2 cellular contexts compared by ENCODE assay signal in the genomic region with DNA sequence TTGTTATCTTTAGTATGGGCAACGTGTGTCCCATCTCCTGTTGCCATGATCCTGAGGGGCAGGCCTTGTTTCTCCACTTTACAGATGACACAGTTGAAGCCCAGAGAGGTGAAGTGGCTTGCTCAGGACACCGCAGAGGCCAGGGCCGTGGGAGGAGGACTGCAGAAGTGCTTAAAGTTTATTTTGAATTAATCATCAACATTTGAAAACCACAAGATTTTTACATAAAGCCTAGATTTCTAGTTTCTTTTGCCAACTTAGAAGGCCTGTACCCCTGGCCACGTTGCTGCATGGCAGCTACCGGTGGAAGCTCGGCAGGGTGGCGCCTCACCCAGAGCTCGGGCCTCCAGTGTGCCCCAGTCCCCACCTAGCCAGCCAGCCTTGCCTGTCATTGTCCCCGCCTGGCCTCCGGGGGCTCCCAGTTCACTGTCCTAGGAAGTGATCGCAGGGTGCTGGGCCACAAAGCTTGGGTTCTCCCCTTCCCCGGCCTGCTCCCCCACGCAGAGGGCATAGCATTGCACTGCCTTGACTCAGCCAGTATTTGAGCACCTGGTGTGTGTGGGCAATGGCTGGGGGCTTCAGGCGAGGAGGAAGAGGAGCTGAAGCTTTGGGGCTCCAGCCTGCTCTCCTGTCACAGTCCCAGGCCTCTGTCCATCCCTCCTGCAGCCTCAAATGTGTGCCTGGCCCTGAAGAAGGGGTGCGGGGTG.
A peak's percentile ranks its signal among the peaks of the same experiment; 100 is the strongest.
TF ChIP-seq lines count a peak whose summit lies in the region.

No MANE protein-coding gene starts in this region.

TF ChIP-seq in HCT116, 20 proteins besides CTCF, POLR2A, EP300 and RAD21:
- TF ChIP-seq, protein P1, sequence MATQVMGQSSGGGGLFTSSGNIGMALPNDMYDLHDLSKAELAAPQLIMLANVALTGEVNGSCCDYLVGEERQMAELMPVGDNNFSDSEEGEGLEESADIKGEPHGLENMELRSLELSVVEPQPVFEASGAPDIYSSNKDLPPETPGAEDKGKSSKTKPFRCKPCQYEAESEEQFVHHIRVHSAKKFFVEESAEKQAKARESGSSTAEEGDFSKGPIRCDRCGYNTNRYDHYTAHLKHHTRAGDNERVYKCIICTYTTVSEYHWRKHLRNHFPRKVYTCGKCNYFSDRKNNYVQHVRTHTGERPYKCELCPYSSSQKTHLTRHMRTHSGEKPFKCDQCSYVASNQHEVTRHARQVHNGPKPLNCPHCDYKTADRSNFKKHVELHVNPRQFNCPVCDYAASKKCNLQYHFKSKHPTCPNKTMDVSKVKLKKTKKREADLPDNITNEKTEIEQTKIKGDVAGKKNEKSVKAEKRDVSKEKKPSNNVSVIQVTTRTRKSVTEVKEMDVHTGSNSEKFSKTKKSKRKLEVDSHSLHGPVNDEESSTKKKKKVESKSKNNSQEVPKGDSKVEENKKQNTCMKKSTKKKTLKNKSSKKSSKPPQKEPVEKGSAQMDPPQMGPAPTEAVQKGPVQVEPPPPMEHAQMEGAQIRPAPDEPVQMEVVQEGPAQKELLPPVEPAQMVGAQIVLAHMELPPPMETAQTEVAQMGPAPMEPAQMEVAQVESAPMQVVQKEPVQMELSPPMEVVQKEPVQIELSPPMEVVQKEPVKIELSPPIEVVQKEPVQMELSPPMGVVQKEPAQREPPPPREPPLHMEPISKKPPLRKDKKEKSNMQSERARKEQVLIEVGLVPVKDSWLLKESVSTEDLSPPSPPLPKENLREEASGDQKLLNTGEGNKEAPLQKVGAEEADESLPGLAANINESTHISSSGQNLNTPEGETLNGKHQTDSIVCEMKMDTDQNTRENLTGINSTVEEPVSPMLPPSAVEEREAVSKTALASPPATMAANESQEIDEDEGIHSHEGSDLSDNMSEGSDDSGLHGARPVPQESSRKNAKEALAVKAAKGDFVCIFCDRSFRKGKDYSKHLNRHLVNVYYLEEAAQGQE (IDR thresholded peaks at IDR 0.05; ENCODE audit: low read depth): no peak
- no peak for TF ChIP-seq CBX3 (IDR thresholded peaks at IDR 0.05; ENCODE audit: low read depth)
- no peak for TF ChIP-seq EZH2phosphoT487 (IDR thresholded peaks at IDR 0.05; ENCODE audit: borderline replicate concordance)
- no peak for TF ChIP-seq FOSL1 (IDR thresholded peaks at IDR 0.05; ENCODE audit: low read depth)
- no peak for TF ChIP-seq YY1 (IDR thresholded peaks at IDR 0.05; ENCODE audit: extremely low read depth, insufficient replicate concordance, low read depth, low read length)
- no peak for TF ChIP-seq SRF (IDR thresholded peaks at IDR 0.05; ENCODE audit: low read depth)
- no peak for TF ChIP-seq EZH2 (IDR thresholded peaks at IDR 0.05)
- TF ChIP-seq SIN3A (IDR thresholded peaks at IDR 0.05; ENCODE audit: low read depth): no peak

TF ChIP-seq in K562, 482 proteins besides CTCF, POLR2A, EP300 and RAD21:
- TF ChIP-seq E2F3 (CRISPR knock-in tag; IDR thresholded peaks at IDR 0.05) (no peak), PPARD (CRISPR knock-in tag; IDR thresholded peaks at IDR 0.05) (no peak), ZNF766 (CRISPR knock-in tag; conservative IDR thresholded peaks at IDR 0.05) (no peak), TAF1 (IDR thresholded peaks at IDR 0.05; ENCODE audit: control insufficient read depth, extremely low read depth, insufficient read depth, low read length, severe bottlenecking) (no peak), POLR2G (IDR thresholded peaks at IDR 0.05; ENCODE audit: low read depth, low read length) (peak; percentile 61), LCOR (CRISPR knock-in tag; IDR thresholded peaks at IDR 0.05) (no peak), PHF8 (IDR thresholded peaks at IDR 0.05; ENCODE audit: borderline replicate concordance, low read length) (no peak), ZNF324 (CRISPR knock-in tag; IDR thresholded peaks at IDR 0.05) (no peak), GABPB2 (CRISPR knock-in tag; conservative IDR thresholded peaks at IDR 0.05) (no peak), SRSF7 (optimal IDR thresholded peaks at IDR 0.05; ENCODE audit: low read depth, low read length) (no peak), TAF7 (tag; IDR thresholded peaks at IDR 0.05) (no peak), IFI16 (CRISPR knock-in tag; IDR thresholded peaks at IDR 0.05) (no peak), ZNF668 (CRISPR knock-in tag; IDR thresholded peaks at IDR 0.05) (no peak), SMARCE1 (IDR thresholded peaks at IDR 0.05) (no peak), HCFC1 (IDR thresholded peaks at IDR 0.05; ENCODE audit: low read depth, low read length) (no peak), RBFOX2 (IDR thresholded peaks at IDR 0.05; ENCODE audit: low read depth, low read length) (peak; percentile 45), FOXP1 (CRISPR knock-in tag; IDR thresholded peaks at IDR 0.05) (no peak), NRF1 (conservative IDR thresholded peaks at IDR 0.05 in 1 of 2, IDR thresholded peaks at IDR 0.05 in 1 of 2) (no peak), GATAD2A (IDR thresholded peaks at IDR 0.05) (no peak), U2AF1 (optimal IDR thresholded peaks at IDR 0.05; ENCODE audit: low read depth, low read length) (no peak), NFRKB (IDR thresholded peaks at IDR 0.05; ENCODE audit: low read depth) (no peak), ZFP36 (IDR thresholded peaks at IDR 0.05; ENCODE audit: low read depth, low read length, partially characterized antibody) (peak; percentile 50), ZNF75A (CRISPR knock-in tag; IDR thresholded peaks at IDR 0.05) (no peak), HNRNPK (IDR thresholded peaks at IDR 0.05; ENCODE audit: low read depth, low read length, poor library complexity, severe bottlenecking) (no peak), ZFX (CRISPR knock-in tag; IDR thresholded peaks at IDR 0.05) (0 out of 2 replicates have a peak, but pooled peaks have one; percentile 12), POLR2AphosphoS2 (IDR thresholded peaks at IDR 0.05; ENCODE audit: low read length) (no peak), MCM7 (IDR thresholded peaks at IDR 0.05) (no peak), ERF (CRISPR knock-in tag; IDR thresholded peaks at IDR 0.05) (no peak)
- TF ChIP-seq, protein P2, sequence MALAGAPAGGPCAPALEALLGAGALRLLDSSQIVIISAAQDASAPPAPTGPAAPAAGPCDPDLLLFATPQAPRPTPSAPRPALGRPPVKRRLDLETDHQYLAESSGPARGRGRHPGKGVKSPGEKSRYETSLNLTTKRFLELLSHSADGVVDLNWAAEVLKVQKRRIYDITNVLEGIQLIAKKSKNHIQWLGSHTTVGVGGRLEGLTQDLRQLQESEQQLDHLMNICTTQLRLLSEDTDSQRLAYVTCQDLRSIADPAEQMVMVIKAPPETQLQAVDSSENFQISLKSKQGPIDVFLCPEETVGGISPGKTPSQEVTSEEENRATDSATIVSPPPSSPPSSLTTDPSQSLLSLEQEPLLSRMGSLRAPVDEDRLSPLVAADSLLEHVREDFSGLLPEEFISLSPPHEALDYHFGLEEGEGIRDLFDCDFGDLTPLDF (CRISPR knock-in tag; IDR thresholded peaks at IDR 0.05): no peak
- TF ChIP-seq, protein P3, sequence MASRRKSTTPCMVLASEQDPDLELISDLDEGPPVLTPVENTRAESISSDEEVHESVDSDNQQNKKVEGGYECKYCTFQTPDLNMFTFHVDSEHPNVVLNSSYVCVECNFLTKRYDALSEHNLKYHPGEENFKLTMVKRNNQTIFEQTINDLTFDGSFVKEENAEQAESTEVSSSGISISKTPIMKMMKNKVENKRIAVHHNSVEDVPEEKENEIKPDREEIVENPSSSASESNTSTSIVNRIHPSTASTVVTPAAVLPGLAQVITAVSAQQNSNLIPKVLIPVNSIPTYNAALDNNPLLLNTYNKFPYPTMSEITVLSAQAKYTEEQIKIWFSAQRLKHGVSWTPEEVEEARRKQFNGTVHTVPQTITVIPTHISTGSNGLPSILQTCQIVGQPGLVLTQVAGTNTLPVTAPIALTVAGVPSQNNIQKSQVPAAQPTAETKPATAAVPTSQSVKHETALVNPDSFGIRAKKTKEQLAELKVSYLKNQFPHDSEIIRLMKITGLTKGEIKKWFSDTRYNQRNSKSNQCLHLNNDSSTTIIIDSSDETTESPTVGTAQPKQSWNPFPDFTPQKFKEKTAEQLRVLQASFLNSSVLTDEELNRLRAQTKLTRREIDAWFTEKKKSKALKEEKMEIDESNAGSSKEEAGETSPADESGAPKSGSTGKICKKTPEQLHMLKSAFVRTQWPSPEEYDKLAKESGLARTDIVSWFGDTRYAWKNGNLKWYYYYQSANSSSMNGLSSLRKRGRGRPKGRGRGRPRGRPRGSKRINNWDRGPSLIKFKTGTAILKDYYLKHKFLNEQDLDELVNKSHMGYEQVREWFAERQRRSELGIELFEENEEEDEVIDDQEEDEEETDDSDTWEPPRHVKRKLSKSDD (conservative IDR thresholded peaks at IDR 0.05; ENCODE audit: low read length): no peak
- TF ChIP-seq, protein P4, sequence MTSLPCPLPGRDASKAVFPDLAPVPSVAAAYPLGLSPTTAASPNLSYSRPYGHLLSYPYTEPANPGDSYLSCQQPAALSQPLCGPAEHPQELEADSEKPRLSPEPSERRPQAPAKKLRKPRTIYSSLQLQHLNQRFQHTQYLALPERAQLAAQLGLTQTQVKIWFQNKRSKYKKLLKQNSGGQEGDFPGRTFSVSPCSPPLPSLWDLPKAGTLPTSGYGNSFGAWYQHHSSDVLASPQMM (CRISPR knock-in tag; IDR thresholded peaks at IDR 0.05): no peak
- TF ChIP-seq, protein P5, sequence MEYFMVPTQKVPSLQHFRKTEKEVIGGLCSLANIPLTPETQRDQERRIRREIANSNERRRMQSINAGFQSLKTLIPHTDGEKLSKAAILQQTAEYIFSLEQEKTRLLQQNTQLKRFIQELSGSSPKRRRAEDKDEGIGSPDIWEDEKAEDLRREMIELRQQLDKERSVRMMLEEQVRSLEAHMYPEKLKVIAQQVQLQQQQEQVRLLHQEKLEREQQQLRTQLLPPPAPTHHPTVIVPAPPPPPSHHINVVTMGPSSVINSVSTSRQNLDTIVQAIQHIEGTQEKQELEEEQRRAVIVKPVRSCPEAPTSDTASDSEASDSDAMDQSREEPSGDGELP (CRISPR knock-in tag; IDR thresholded peaks at IDR 0.05; ENCODE audit: borderline replicate concordance): peak; percentile 12; the same call in 1 of the 2 replicates
- TF ChIP-seq, protein P6, sequence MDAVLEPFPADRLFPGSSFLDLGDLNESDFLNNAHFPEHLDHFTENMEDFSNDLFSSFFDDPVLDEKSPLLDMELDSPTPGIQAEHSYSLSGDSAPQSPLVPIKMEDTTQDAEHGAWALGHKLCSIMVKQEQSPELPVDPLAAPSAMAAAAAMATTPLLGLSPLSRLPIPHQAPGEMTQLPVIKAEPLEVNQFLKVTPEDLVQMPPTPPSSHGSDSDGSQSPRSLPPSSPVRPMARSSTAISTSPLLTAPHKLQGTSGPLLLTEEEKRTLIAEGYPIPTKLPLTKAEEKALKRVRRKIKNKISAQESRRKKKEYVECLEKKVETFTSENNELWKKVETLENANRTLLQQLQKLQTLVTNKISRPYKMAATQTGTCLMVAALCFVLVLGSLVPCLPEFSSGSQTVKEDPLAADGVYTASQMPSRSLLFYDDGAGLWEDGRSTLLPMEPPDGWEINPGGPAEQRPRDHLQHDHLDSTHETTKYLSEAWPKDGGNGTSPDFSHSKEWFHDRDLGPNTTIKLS (IDR thresholded peaks at IDR 0.05; ENCODE audit: borderline replicate concordance, low read depth): no peak
